24 cellular contexts compared by ENCODE assay signal in the genomic region with DNA sequence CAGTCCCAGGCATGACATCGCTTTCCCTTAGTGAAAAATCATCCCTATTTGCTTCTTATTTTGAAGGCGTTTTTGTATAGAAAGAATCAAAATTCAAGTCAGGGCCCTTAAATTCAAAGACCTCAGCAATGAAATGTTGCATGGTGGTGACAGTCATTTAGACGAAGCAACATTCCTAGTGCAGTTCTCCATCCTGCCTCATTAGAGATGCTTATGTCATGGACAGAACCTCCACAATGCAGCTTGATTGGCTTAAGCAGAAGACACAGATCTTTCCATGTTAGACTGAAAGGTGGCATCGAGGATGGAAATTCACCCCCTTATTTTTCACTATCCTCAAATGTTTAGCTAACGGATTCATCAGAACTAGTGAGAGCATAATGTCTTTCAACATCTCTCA.
"Had no signal": no experiment of that assay in that cellular context is flagged by ENCODE, and none has a peak within 500 bp of the region (broad histone marks: within the 10 kb centered on the region; RNA-seq: fewer than 3 reads in every experiment).

No MANE protein-coding gene starts in this region.

- H3K4me3 Mint-ChIP-seq: immature natural killer cell; naive B cell; stimulated activated effector memory CD8-positive, alpha-beta T cell treated with anti-CD3 and anti-CD28 coated beads, Interleukin-12 subunit alpha, Interleukin-12 subunit beta, amount 100 ng/mL, for 72 hours had no signal

- H3K27me3 ChIP-seq: pancreas, sigmoid colon, upper lobe of left lung had no signal

- H3K36me3 Mint-ChIP-seq: immature natural killer cell; naive B cell; stimulated activated effector memory CD8-positive, alpha-beta T cell treated with anti-CD3 and anti-CD28 coated beads, Interleukin-12 subunit alpha, Interleukin-12 subunit beta, amount 100 ng/mL, for 72 hours had no signal

- H3K9me3 Mint-ChIP-seq: immature natural killer cell; naive B cell; stimulated activated effector memory CD8-positive, alpha-beta T cell treated with anti-CD3 and anti-CD28 coated beads, Interleukin-12 subunit alpha, Interleukin-12 subunit beta, amount 100 ng/mL, for 72 hours had no signal

- H3K27ac ChIP-seq: esophagus squamous epithelium, left ventricle myocardium inferior, neutrophil, pancreas, sigmoid colon, thoracic aorta, upper lobe of left lung, WERI-Rb-1 had no signal

- H3K9me3 ChIP-seq: esophagus squamous epithelium, left ventricle myocardium inferior, mucosa of descending colon, neutrophil, pancreas, sigmoid colon, thoracic aorta, upper lobe of left lung had no signal

- H3K4me3 ChIP-seq: esophagus squamous epithelium, left ventricle myocardium inferior, mucosa of descending colon, pancreas, sigmoid colon, thoracic aorta, upper lobe of left lung had no signal

- H3K4me1 ChIP-seq: left ventricle myocardium inferior, pancreas, sigmoid colon, upper lobe of left lung had no signal

- DNase-seq: activated CD4-positive, alpha-beta T cell treated with anti-CD3 and anti-CD28 coated beads for 1 hour; activated CD8-positive, alpha-beta memory T cell treated with anti-CD3 and anti-CD28 coated beads for 24 hours; activated CD8-positive, alpha-beta memory T cell treated with anti-CD3 and anti-CD28 coated beads, Interleukin-2, amount 50 U/mL, for 48 hours; activated effector memory CD4-positive, alpha-beta T cell treated with anti-CD3 and anti-CD28 coated beads, Interleukin-2, amount 50 U/mL, for 16 hours; activated naive CD4-positive, alpha-beta T cell treated with anti-CD3 and anti-CD28 coated beads, Interleukin-2, amount 50 U/mL, for 16 hours; activated T-cell treated with anti-CD3 and anti-CD28 coated beads, Interleukin-2, amount 50 U/mL, for 48 hours; dermis blood vessel endothelial cell; effector memory CD4-positive, alpha-beta T cell; esophagus squamous epithelium; immature natural killer cell; kidney glomerular epithelial cell; left ventricle myocardium inferior; mucosa of descending colon; naive B cell; pancreas; sigmoid colon; stimulated activated CD4-positive, alpha-beta T cell treated with anti-CD3 and anti-CD28 coated beads, Interleukin-4, amount 100 ng/mL, for 24 hours; upper lobe of left lung; WERI-Rb-1 had no signal

- ATAC-seq: mucosa of descending colon; pancreas; stimulated activated effector memory CD8-positive, alpha-beta T cell treated with anti-CD3 and anti-CD28 coated beads, Interleukin-12 subunit alpha, Interleukin-12 subunit beta, amount 100 ng/mL, for 72 hours had no signal

- H3K36me3 ChIP-seq: esophagus squamous epithelium, left ventricle myocardium inferior, neutrophil, pancreas, sigmoid colon, thoracic aorta, upper lobe of left lung, WERI-Rb-1 had no signal

- H3K27ac Mint-ChIP-seq: immature natural killer cell; naive B cell; stimulated activated effector memory CD8-positive, alpha-beta T cell treated with anti-CD3 and anti-CD28 coated beads, Interleukin-12 subunit alpha, Interleukin-12 subunit beta, amount 100 ng/mL, for 72 hours had no signal

- FAIRE-seq: astrocyte, bronchial epithelial cell, pancreas had no signal

- H3K4me1 Mint-ChIP-seq: immature natural killer cell; naive B cell; stimulated activated effector memory CD8-positive, alpha-beta T cell treated with anti-CD3 and anti-CD28 coated beads, Interleukin-12 subunit alpha, Interleukin-12 subunit beta, amount 100 ng/mL, for 72 hours had no signal
